Comparison of ENCODE assay signal across 1 cellular context in the genomic region with DNA sequence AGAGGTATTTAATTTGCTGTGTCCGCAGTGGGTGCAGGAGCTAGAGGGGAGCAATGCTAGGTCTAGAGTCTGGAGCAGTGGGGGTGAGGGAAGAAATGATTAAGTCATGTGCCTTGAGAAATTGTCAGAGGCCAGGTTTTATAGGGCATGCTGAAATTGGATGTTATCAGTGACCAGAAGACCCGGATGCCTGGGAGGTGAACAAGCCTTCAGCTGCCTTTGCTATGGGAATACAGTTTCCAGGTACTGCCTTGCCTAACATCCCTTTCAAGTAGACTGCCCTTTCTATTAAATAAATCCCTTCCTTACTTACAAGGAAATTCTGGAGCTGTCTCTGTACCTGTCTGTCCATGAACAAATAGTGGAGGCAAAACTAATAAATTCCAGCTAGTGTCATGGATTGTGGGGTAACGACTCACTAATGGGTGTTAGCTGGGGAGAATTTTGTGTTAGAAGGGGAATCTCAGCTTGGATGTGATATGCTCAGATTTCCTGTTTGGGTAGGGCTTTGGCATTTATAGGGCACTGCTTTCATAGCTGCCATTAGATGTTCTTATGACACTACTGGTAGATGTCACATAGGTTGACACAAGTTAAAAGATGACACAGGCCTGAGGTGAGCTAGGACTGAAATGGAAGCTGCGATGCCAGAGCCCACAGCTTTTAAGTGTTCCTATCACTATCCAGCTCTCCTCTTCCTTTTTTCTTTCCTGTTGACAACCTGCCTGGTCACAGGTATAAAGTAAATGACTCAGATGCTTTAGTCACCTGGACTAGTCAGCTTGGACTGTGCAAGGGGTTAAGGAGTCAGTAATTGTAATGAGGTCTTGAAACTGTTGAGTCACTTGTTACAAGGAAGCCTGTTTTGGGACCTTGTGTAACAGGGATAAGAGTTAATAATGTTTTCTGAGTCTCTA.
TF ChIP-seq lines count a peak whose summit lies in the region.

No MANE protein-coding gene starts in this region.

TF ChIP-seq in K562, 482 proteins besides CTCF, POLR2A, EP300 and RAD21 (continued from another document):
- TF ChIP-seq, protein P1, sequence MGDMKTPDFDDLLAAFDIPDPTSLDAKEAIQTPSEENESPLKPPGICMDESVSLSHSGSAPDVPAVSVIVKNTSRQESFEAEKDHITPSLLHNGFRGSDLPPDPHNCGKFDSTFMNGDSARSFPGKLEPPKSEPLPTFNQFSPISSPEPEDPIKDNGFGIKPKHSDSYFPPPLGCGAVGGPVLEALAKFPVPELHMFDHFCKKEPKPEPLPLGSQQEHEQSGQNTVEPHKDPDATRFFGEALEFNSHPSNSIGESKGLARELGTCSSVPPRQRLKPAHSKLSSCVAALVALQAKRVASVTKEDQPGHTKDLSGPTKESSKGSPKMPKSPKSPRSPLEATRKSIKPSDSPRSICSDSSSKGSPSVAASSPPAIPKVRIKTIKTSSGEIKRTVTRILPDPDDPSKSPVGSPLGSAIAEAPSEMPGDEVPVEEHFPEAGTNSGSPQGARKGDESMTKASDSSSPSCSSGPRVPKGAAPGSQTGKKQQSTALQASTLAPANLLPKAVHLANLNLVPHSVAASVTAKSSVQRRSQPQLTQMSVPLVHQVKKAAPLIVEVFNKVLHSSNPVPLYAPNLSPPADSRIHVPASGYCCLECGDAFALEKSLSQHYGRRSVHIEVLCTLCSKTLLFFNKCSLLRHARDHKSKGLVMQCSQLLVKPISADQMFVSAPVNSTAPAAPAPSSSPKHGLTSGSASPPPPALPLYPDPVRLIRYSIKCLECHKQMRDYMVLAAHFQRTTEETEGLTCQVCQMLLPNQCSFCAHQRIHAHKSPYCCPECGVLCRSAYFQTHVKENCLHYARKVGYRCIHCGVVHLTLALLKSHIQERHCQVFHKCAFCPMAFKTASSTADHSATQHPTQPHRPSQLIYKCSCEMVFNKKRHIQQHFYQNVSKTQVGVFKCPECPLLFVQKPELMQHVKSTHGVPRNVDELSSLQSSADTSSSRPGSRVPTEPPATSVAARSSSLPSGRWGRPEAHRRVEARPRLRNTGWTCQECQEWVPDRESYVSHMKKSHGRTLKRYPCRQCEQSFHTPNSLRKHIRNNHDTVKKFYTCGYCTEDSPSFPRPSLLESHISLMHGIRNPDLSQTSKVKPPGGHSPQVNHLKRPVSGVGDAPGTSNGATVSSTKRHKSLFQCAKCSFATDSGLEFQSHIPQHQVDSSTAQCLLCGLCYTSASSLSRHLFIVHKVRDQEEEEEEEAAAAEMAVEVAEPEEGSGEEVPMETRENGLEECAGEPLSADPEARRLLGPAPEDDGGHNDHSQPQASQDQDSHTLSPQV (IDR thresholded peaks at IDR 0.05), result 0 out of 2 replicates have a peak, but pooled peaks have one; percentile 20
- TF ChIP-seq POLR2AphosphoS5 (IDR thresholded peaks at IDR 0.05; ENCODE audit: control insufficient read depth, insufficient read depth, low read depth, low read length), result peak; percentile 9
- TF ChIP-seq, protein P2, sequence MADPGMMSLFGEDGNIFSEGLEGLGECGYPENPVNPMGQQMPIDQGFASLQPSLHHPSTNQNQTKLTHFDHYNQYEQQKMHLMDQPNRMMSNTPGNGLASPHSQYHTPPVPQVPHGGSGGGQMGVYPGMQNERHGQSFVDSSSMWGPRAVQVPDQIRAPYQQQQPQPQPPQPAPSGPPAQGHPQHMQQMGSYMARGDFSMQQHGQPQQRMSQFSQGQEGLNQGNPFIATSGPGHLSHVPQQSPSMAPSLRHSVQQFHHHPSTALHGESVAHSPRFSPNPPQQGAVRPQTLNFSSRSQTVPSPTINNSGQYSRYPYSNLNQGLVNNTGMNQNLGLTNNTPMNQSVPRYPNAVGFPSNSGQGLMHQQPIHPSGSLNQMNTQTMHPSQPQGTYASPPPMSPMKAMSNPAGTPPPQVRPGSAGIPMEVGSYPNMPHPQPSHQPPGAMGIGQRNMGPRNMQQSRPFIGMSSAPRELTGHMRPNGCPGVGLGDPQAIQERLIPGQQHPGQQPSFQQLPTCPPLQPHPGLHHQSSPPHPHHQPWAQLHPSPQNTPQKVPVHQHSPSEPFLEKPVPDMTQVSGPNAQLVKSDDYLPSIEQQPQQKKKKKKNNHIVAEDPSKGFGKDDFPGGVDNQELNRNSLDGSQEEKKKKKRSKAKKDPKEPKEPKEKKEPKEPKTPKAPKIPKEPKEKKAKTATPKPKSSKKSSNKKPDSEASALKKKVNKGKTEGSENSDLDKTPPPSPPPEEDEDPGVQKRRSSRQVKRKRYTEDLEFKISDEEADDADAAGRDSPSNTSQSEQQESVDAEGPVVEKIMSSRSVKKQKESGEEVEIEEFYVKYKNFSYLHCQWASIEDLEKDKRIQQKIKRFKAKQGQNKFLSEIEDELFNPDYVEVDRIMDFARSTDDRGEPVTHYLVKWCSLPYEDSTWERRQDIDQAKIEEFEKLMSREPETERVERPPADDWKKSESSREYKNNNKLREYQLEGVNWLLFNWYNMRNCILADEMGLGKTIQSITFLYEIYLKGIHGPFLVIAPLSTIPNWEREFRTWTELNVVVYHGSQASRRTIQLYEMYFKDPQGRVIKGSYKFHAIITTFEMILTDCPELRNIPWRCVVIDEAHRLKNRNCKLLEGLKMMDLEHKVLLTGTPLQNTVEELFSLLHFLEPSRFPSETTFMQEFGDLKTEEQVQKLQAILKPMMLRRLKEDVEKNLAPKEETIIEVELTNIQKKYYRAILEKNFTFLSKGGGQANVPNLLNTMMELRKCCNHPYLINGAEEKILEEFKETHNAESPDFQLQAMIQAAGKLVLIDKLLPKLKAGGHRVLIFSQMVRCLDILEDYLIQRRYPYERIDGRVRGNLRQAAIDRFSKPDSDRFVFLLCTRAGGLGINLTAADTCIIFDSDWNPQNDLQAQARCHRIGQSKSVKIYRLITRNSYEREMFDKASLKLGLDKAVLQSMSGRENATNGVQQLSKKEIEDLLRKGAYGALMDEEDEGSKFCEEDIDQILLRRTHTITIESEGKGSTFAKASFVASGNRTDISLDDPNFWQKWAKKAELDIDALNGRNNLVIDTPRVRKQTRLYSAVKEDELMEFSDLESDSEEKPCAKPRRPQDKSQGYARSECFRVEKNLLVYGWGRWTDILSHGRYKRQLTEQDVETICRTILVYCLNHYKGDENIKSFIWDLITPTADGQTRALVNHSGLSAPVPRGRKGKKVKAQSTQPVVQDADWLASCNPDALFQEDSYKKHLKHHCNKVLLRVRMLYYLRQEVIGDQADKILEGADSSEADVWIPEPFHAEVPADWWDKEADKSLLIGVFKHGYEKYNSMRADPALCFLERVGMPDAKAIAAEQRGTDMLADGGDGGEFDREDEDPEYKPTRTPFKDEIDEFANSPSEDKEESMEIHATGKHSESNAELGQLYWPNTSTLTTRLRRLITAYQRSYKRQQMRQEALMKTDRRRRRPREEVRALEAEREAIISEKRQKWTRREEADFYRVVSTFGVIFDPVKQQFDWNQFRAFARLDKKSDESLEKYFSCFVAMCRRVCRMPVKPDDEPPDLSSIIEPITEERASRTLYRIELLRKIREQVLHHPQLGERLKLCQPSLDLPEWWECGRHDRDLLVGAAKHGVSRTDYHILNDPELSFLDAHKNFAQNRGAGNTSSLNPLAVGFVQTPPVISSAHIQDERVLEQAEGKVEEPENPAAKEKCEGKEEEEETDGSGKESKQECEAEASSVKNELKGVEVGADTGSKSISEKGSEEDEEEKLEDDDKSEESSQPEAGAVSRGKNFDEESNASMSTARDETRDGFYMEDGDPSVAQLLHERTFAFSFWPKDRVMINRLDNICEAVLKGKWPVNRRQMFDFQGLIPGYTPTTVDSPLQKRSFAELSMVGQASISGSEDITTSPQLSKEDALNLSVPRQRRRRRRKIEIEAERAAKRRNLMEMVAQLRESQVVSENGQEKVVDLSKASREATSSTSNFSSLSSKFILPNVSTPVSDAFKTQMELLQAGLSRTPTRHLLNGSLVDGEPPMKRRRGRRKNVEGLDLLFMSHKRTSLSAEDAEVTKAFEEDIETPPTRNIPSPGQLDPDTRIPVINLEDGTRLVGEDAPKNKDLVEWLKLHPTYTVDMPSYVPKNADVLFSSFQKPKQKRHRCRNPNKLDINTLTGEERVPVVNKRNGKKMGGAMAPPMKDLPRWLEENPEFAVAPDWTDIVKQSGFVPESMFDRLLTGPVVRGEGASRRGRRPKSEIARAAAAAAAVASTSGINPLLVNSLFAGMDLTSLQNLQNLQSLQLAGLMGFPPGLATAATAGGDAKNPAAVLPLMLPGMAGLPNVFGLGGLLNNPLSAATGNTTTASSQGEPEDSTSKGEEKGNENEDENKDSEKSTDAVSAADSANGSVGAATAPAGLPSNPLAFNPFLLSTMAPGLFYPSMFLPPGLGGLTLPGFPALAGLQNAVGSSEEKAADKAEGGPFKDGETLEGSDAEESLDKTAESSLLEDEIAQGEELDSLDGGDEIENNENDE (IDR thresholded peaks at IDR 0.05; ENCODE audit: low read depth, low read length), result no peak
- TF ChIP-seq SP1 (CRISPR knock-in tag; IDR thresholded peaks at IDR 0.05), result 0 out of 2 replicates have a peak, but pooled peaks have one; percentile 11
- TF ChIP-seq YY1 (IDR thresholded peaks at IDR 0.05; ENCODE audit: borderline replicate concordance in 1 of 3, control insufficient read depth in 1 of 3, extremely low read depth in 1 of 3, insufficient read depth in 3 of 3, insufficient read length in 1 of 3, insufficient replicate concordance in 2 of 3, low read depth in 1 of 3, low read length in 2 of 3), result no peak
- TF ChIP-seq, protein P3, sequence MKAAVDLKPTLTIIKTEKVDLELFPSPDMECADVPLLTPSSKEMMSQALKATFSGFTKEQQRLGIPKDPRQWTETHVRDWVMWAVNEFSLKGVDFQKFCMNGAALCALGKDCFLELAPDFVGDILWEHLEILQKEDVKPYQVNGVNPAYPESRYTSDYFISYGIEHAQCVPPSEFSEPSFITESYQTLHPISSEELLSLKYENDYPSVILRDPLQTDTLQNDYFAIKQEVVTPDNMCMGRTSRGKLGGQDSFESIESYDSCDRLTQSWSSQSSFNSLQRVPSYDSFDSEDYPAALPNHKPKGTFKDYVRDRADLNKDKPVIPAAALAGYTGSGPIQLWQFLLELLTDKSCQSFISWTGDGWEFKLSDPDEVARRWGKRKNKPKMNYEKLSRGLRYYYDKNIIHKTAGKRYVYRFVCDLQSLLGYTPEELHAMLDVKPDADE (conservative IDR thresholded peaks at IDR 0.05; ENCODE audit: control insufficient read depth, low read depth, low read length), result no peak
- no peak for TF ChIP-seq ZNF3 (CRISPR knock-in tag; IDR thresholded peaks at IDR 0.05)
- TF ChIP-seq, protein P4, sequence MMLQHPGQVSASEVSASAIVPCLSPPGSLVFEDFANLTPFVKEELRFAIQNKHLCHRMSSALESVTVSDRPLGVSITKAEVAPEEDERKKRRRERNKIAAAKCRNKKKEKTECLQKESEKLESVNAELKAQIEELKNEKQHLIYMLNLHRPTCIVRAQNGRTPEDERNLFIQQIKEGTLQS (IDR thresholded peaks at IDR 0.05), result peak; percentile 43
- TF ChIP-seq, protein P4 (CRISPR knock-in tag; conservative IDR thresholded peaks at IDR 0.05), result no peak
- no peak for TF ChIP-seq ZNF347 (CRISPR knock-in tag; IDR thresholded peaks at IDR 0.05; ENCODE audit: low read depth)
- peak; percentile 32; the same call in 1 of the 2 replicates for TF ChIP-seq ZEB2 (IDR thresholded peaks at IDR 0.05)
- TF ChIP-seq, protein P5, sequence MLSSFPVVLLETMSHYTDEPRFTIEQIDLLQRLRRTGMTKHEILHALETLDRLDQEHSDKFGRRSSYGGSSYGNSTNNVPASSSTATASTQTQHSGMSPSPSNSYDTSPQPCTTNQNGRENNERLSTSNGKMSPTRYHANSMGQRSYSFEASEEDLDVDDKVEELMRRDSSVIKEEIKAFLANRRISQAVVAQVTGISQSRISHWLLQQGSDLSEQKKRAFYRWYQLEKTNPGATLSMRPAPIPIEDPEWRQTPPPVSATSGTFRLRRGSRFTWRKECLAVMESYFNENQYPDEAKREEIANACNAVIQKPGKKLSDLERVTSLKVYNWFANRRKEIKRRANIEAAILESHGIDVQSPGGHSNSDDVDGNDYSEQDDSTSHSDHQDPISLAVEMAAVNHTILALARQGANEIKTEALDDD (IDR thresholded peaks at IDR 0.05), result peak; percentile 89
- TF ChIP-seq BRD4 (IDR thresholded peaks at IDR 0.05), result no peak
- TF ChIP-seq SREBF2 (CRISPR knock-in tag; IDR thresholded peaks at IDR 0.05), result no peak
- TF ChIP-seq, protein P6, sequence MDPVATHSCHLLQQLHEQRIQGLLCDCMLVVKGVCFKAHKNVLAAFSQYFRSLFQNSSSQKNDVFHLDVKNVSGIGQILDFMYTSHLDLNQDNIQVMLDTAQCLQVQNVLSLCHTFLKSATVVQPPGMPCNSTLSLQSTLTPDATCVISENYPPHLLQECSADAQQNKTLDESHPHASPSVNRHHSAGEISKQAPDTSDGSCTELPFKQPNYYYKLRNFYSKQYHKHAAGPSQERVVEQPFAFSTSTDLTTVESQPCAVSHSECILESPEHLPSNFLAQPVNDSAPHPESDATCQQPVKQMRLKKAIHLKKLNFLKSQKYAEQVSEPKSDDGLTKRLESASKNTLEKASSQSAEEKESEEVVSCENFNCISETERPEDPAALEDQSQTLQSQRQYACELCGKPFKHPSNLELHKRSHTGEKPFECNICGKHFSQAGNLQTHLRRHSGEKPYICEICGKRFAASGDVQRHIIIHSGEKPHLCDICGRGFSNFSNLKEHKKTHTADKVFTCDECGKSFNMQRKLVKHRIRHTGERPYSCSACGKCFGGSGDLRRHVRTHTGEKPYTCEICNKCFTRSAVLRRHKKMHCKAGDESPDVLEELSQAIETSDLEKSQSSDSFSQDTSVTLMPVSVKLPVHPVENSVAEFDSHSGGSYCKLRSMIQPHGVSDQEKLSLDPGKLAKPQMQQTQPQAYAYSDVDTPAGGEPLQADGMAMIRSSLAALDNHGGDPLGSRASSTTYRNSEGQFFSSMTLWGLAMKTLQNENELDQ (CRISPR knock-in tag; IDR thresholded peaks at IDR 0.05; ENCODE audit: borderline replicate concordance), result 0 out of 2 replicates have a peak, but pooled peaks have one; percentile 21
- TF ChIP-seq ZNF316 (IDR thresholded peaks at IDR 0.05), result peak; percentile 12; the same call in 1 of the 2 replicates
- TF ChIP-seq ETS2 (tag; IDR thresholded peaks at IDR 0.05; ENCODE audit: borderline replicate concordance, poor library complexity, severe bottlenecking), result no peak
- no peak for TF ChIP-seq MTA1 (IDR thresholded peaks at IDR 0.05; ENCODE audit: borderline replicate concordance)
- TF ChIP-seq, protein P7, sequence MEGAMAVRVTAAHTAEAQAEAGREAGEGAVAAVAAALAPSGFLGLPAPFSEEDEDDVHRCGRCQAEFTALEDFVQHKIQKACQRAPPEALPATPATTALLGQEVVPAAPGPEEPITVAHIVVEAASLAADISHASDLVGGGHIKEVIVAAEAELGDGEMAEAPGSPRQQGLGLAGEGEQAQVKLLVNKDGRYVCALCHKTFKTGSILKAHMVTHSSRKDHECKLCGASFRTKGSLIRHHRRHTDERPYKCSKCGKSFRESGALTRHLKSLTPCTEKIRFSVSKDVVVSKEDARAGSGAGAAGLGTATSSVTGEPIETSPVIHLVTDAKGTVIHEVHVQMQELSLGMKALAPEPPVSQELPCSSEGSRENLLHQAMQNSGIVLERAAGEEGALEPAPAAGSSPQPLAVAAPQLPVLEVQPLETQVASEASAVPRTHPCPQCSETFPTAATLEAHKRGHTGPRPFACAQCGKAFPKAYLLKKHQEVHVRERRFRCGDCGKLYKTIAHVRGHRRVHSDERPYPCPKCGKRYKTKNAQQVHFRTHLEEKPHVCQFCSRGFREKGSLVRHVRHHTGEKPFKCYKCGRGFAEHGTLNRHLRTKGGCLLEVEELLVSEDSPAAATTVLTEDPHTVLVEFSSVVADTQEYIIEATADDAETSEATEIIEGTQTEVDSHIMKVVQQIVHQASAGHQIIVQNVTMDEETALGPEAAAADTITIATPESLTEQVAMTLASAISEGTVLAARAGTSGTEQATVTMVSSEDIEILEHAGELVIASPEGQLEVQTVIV (CRISPR knock-in tag; IDR thresholded peaks at IDR 0.05; ENCODE audit: borderline replicate concordance), result no peak
- TF ChIP-seq NFE2 (IDR thresholded peaks at IDR 0.05; ENCODE audit: low read depth), result peak; percentile 38; the same call in 1 of the 2 replicates
TF ChIP-seq in K562: peak in this region for 11.
